ENCODE assay signal across 11 cellular contexts in the genomic region with DNA sequence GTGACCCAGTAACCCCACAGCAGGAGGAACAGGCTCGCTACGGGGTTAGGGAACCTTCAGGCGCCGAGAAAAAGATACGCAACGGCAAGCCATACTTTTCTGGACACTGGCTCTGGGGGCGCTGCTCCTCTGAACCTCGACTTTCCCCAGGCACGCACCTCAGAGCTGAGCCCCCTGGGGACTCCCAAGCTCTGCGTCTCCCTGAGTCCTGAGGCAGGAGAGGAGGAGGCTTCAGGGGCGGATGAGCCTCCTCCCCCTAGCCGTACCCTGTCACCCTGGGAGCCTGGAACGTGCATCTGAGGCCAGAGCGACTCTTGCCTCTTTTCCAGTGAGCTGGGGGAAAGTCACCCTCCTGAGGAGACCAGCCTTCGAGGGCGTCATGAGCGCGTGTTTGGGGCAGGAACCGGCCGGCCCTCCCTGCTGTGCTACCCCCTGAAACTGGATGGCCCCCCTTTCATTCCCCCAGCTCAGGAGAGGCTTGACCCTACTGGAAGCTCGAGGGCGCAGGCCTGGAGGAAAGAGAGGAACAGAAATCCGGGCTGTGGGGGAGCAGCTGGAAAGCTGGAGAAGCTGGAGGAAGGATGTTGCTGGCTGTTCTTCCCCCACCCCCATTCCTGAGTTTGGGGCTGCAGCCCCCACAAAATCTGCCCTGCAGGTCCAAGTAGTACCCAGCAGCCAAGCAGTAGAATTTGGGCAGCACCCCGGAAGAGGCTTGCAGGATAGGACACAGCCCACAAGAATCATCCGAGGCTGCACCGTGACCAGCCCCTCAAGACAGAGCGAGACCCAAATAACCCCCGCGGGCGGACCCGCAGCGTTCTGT. TPM values are rescaled to one million over a fixed set of nuclear protein-coding genes. Genes with fewer than 3 reads are reported as not detected.
DNase-seq lines count a peak whose midpoint lies in the region; ATAC-seq, FAIRE-seq and TF ChIP-seq lines count a peak whose summit lies in the region.
"Had no signal": no experiment of that assay in that cellular context is flagged by ENCODE, and none has a peak within 500 bp of the region (broad histone marks: within the 10 kb centered on the region; RNA-seq: fewer than 3 reads in every experiment).

No MANE protein-coding gene starts in this region.

- H3K9me3 ChIP-seq in A549 = no peaks in the 10 kb centered on the region
- no peaks in the 10 kb centered on the region for H3K9me3 ChIP-seq in Caco-2
- no peaks in the 10 kb centered on the region for H3K9me3 ChIP-seq in T-helper 17 cell (ENCODE audit: control insufficient read depth, low read length, poor library complexity, severe bottlenecking)
- no peaks in the 10 kb centered on the region for H3K9me3 ChIP-seq in iPS-15b (ENCODE audit: control insufficient read depth, insufficient read depth, low read length)
- H3K9me3 ChIP-seq: heart right ventricle had no signal

- H3K27me3 ChIP-seq in Caco-2 (replicated peaks; ENCODE audit: control insufficient read depth, insufficient read depth, low read length) (peaks cover 7% of the 10 kb centered on the region), iPS-15b (ENCODE audit: control insufficient read depth, insufficient read depth, low read length) (peaks cover 96% of the 10 kb centered on the region)

- H3K36me3 ChIP-seq in Caco-2 (ENCODE audit: control insufficient read depth, insufficient read depth, low read length) = no peaks in the 10 kb centered on the region
- H3K36me3 ChIP-seq in iPS-15b (ENCODE audit: control insufficient read depth, insufficient read depth, low read length) = no peaks in the 10 kb centered on the region
- H3K36me3 ChIP-seq: heart right ventricle had no signal

- H3K27ac ChIP-seq in A549 = no peak overlapping the region
- H3K27ac ChIP-seq: heart right ventricle had no signal

- TF ChIP-seq RAD21 in A549 (conservative IDR thresholded peaks at IDR 0.05 in 1 of 2, IDR thresholded peaks at IDR 0.05 in 1 of 2) = no peak

- no peak for FAIRE-seq in A549 (lab: Jason Lieb, UNC)

- H3K27ac Mint-ChIP-seq in Caco-2 (ENCODE audit: unreplicated experiment) (no peak overlapping the region), T-helper 17 cell (peak overlapping the region; percentile 39)

- TF ChIP-seq CTCF in A549 (IDR thresholded peaks at IDR 0.05) (no peak), Caco-2 (IDR thresholded peaks at IDR 0.05; ENCODE audit: insufficient read depth in 1 of 2, low read depth in 1 of 2, low read length in 1 of 2, severe bottlenecking in 1 of 2, unreplicated experiment in 1 of 2) (no peak)

- ATAC-seq in A549 (no peak), T-helper 17 cell (no peak)

- POLR2A ChIA-PET in A549 (lab: Yijun Ruan, JAX) (interaction anchor here (1.0 to 1.8 kb wide), 2 partner anchors 40 to 113 kb away, joined by 5 to 6 read pairs; no protein-coding TSS in a partner anchor), Caco-2 (lab: Charles Lee) (no interaction called here)

- TF ChIP-seq EP300 in A549 (IDR thresholded peaks at IDR 0.05) = no peak

- peak overlapping the region; percentile 35 for H3K4me3 ChIP-seq in A549
- no peak overlapping the region; the same call in none of the 2 replicates for H3K4me3 ChIP-seq in Caco-2 (ENCODE audit: low read depth, low read length)
- H3K4me3 ChIP-seq in iPS-15b (ENCODE audit: low read depth, low read length) = peak overlapping the region; percentile 26

- WGBS in A549 (ENCODE audit: missing lambda C conversion rate) = 45% methylated on average over 29 of the region's 32 CpGs

- H3K27me3 Mint-ChIP-seq in Caco-2 (ENCODE audit: insufficient read depth, unreplicated experiment) (peaks cover 44% of the 10 kb centered on the region), T-helper 17 cell (peaks cover 80% of the 10 kb centered on the region)

- H3K4me3 Mint-ChIP-seq in Caco-2 (ENCODE audit: unreplicated experiment) (peak overlapping the region; percentile 78), T-helper 17 cell (peak overlapping the region; percentile 69)

- CTCF ChIA-PET in A549 (lab: Yijun Ruan, JAX) (interaction anchor here (0.5 to 19.6 kb wide), 60 partner anchors 8 to 700 kb away, joined by 3 to 593 read pairs (median 6); partner anchors contain the start of gene POLG), Caco-2 (lab: Charles Lee) (interaction anchor here (0.6 to 4.9 kb wide), 18 partner anchors 9 to 113 kb away, joined by 3 to 38 read pairs (median 4); no protein-coding TSS in a partner anchor)

- peak overlapping the region; percentile 65 for H3K4me2 ChIP-seq in A549

- BruUV-seq in Caco-2 (replicated peaks; lab: Mats Ljungman, UMichigan) = no TSS peak

- DNase-seq in A549 (ENCODE audit: low read depth in 1 of 2, low spot score in 1 of 2) (no peak), Caco-2 (no peak), T-helper 17 cell (no peak), C1 segment of cervical spinal cord (lab: John Stamatoyannopoulos, UW) (no peak), GOT3 (lab: John Stamatoyannopoulos, UW) (no peak), DMS153 treated with DMSO at 0.1 percent for 48 hours (lab: John Stamatoyannopoulos, UW; ENCODE audit: unreplicated experiment) (no peak)
- no peak for DNase-seq in effector CD4-positive, alpha-beta T cell
- DNase-seq: left ventricle myocardium superior; stimulated activated CD8-positive, alpha-beta memory T cell treated with anti-CD3 and anti-CD28 coated beads, Interleukin-4, amount 100 ng/mL, for 48 hours had no signal

- H3K9me3 Mint-ChIP-seq in Caco-2 (ENCODE audit: unreplicated experiment) = no peaks in the 10 kb centered on the region

- TF ChIP-seq POLR2A in A549 (IDR thresholded peaks at IDR 0.05; ENCODE audit: low read length) = no peak

- H3K9ac ChIP-seq in iPS-15b (ENCODE audit: low read depth, low read length) = no peak overlapping the region

- intact Hi-C loops in Caco-2 (cut with micrococcal nuclease; ENCODE audit: unreplicated experiment) = no loop called here

- H3K36me3 Mint-ChIP-seq in Caco-2 (ENCODE audit: insufficient read depth, unreplicated experiment) (no peaks in the 10 kb centered on the region), T-helper 17 cell (ENCODE audit: low read depth) (peaks cover 5% of the 10 kb centered on the region)

- H3K4me1 ChIP-seq in A549 (peaks cover 28% of the 10 kb centered on the region), Caco-2 (no peaks in the 10 kb centered on the region), iPS-15b (ENCODE audit: control insufficient read depth, insufficient read depth, low read length) (peaks cover 4% of the 10 kb centered on the region)

- no peaks in the 10 kb centered on the region for H3K4me1 Mint-ChIP-seq in Caco-2 (ENCODE audit: low read depth, unreplicated experiment)
- H3K4me1 Mint-ChIP-seq in T-helper 17 cell = peaks cover 15% of the 10 kb centered on the region

TF ChIP-seq in A549, 52 proteins besides CTCF, POLR2A, EP300 and RAD21 (continues in another document):
- TF ChIP-seq REST (IDR thresholded peaks at IDR 0.05) (no peak), GATA3 (IDR thresholded peaks at IDR 0.05; ENCODE audit: borderline replicate concordance) (no peak), HES2 (IDR thresholded peaks at IDR 0.05) (no peak), SREBF2 (IDR thresholded peaks at IDR 0.05) (no peak), EHF (CRISPR knock-in tag; IDR thresholded peaks at IDR 0.05) (no peak), HOXB13 (CRISPR knock-in tag; IDR thresholded peaks at IDR 0.05; ENCODE audit: low read depth) (no peak)
- TF ChIP-seq, protein P1, sequence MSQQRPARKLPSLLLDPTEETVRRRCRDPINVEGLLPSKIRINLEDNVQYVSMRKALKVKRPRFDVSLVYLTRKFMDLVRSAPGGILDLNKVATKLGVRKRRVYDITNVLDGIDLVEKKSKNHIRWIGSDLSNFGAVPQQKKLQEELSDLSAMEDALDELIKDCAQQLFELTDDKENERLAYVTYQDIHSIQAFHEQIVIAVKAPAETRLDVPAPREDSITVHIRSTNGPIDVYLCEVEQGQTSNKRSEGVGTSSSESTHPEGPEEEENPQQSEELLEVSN (IDR thresholded peaks at IDR 0.05; ENCODE audit: borderline replicate concordance, low read depth) = no peak

RNA-seq across cellular contexts. Expression of gene POLG, which starts 25.1 kb away (rescaled TPM):
- polyA plus RNA-seq in A549 (2011; rRNA removed) = 24.1 and 34.0 TPM in 2 replicates
- 34.4 and 38.1 TPM in 2 replicates for polyA plus RNA-seq in A549 (2012; cell fraction: cytosol; rRNA removed)
- 159 and 165 TPM in 2 replicates for polyA plus RNA-seq in A549 (2012; cell fraction: nucleus; rRNA removed)
- polyA plus RNA-seq in A549 (2017; fragmentation: RNase III; extraction: RNeasy Plus Mini Kit Qiagen cat#74134 plus additional on column Dnase treatment) = 47.8 to 50.2 TPM (median 50.0 TPM) in 3 replicates
- polyA minus RNA-seq in A549 (2011; rRNA and poly(A)+ RNA removed) = 46.5 and 54.1 TPM in 2 replicates
- 63.1 and 64.1 TPM in 2 replicates for total RNA-seq in Caco-2 (2022)
- 100 to 1,000 TPM; 114 to 128 TPM for total RNA-seq in T-helper 17 cell
